In the genomic region with DNA sequence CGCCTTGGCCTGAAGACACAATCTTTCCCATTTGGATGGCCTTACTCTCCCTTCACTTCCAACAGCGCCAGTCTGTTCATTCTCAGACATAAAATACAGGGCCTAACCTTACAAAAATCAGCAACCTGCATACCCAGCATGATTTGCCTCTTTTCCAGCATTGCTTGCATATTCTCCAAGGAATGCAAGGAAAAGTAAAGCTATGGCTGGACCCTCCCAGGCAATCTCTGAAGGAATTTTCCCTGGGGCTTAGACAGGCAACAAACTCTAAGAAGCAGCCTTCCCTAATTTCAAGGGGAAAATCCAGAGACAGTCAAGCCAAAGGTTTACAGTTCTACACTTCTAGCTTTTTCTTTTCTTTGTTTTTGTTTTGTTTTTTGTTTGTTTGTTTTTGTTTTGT, we compare ENCODE assay signal across 17 cellular contexts. TPM values are rescaled to one million over a fixed set of nuclear protein-coding genes. Genes with fewer than 3 reads are reported as not detected.
A peak's percentile ranks its signal among the peaks of the same experiment; 100 is the strongest.
DNase-seq lines count a peak whose midpoint lies in the region; ATAC-seq, FAIRE-seq and TF ChIP-seq lines count a peak whose summit lies in the region.
"Had no signal": no experiment of that assay in that cellular context is flagged by ENCODE, and none has a peak within 500 bp of the region (broad histone marks: within the 10 kb centered on the region; RNA-seq: fewer than 3 reads in every experiment).

No MANE protein-coding gene starts in this region.

- peak overlapping the region; percentile 19; the same call in 1 of the 2 replicates for H3K4me2 ChIP-seq in GM12878 (ENCODE audit: control insufficient read depth, insufficient read depth)
- H3K4me2 ChIP-seq: GM23338, PC-9 had no signal

- RAD21 ChIA-PET in GM12878 (lab: Charles Lee; ENCODE audit: unreplicated experiment): no interaction called here

- H3K4me3 ChIP-seq in GM12878: no peak overlapping the region
- H3K4me3 ChIP-seq: BLaER1 treated with 17β-estradiol and CSF1 and Interleukin-3, amounts not matched to agents 10 nM and 100 nM; GM23338; PC-9 had no signal

- H3K9me3 ChIP-seq in T-helper 17 cell (ENCODE audit: control insufficient read depth, low read length, poor library complexity, severe bottlenecking) (no peaks in the 10 kb centered on the region), GM12878 (replicated peaks; ENCODE audit: control insufficient read depth, insufficient read depth, low read length) (no peaks in the 10 kb centered on the region)
- H3K9me3 ChIP-seq: BLaER1 treated with 17β-estradiol and CSF1 and Interleukin-3, amounts not matched to agents 10 nM and 100 nM had no signal

- WGBS in GM12878 (ENCODE audit: insufficient coverage, insufficient replicate concordance, low lambda C conversion rate, missing lambda C conversion rate): 97% methylated on average over 2 of the region's 2 CpGs

- TF ChIP-seq POLR2A in GM12878 (IDR thresholded peaks at IDR 0.05; ENCODE audit: low read depth, low read length): no peak

- intact Hi-C loops in GM12878 (cut with micrococcal nuclease; ENCODE audit: unreplicated experiment): no loop called here

- H3K36me3 ChIP-seq in GM12878 (ENCODE audit: control insufficient read depth in 2 of 2, insufficient read depth in 2 of 2, low read length in 1 of 2): peaks cover 5 to 23% of the 10 kb centered on the region in 2 experiments

- in situ Hi-C loops in GM12878 (cut with MboI): no loop called here

- H3K4me1 Mint-ChIP-seq in activated T-cell treated with anti-CD3 and anti-CD28 coated beads, Interleukin-2, amount 50 U/mL, for 72 hours (ENCODE audit: low read depth): peaks cover 53% of the 10 kb centered on the region
- H3K4me1 Mint-ChIP-seq in T-helper 17 cell (peaks cover 29% of the 10 kb centered on the region), osteocyte (ENCODE audit: unreplicated experiment) (peaks cover 33% of the 10 kb centered on the region)

- DNase-seq in activated T-cell treated with anti-CD3 and anti-CD28 coated beads, Interleukin-2, amount 50 U/mL, for 72 hours: no peak
- DNase-seq in activated T-cell treated with anti-CD3 and anti-CD28 coated beads, Interleukin-2, amount 50 U/mL, for 48 hours: no peak
- DNase-seq in T-helper 17 cell: no peak
- DNase-seq in GM12878 (ENCODE audit: low read depth, low spot score): no peak
- DNase-seq in osteocyte (ENCODE audit: extremely low spot score, unreplicated experiment): no peak
- DNase-seq in midbrain (lab: John Stamatoyannopoulos, UW): no peak
- DNase-seq in SIG-M5 (lab: John Stamatoyannopoulos, UW): no peak
- DNase-seq: KBM-7, NCI-H1092, NCI-H1694 treated with DMSO at 0.1 percent for 48 hours, NCI-H446, NCI-H748 treated with DMSO at 0.1 percent for 48 hours, PC-9 had no signal

- TF ChIP-seq CTCF in GM12878 (IDR thresholded peaks at IDR 0.05 in 2 of 3, conservative IDR thresholded peaks at IDR 0.05 in 1 of 3; ENCODE audit: control insufficient read depth in 2 of 3, extremely low read depth in 1 of 3, insufficient read depth in 1 of 3, low read depth in 3 of 3, low read length in 3 of 3) (no peak), osteocyte (IDR thresholded peaks at IDR 0.05) (no peak)

- H3K9ac ChIP-seq in GM12878 (ENCODE audit: control insufficient read depth, insufficient read depth, low read length): no peak overlapping the region
- H3K9ac ChIP-seq: BLaER1 treated with 17β-estradiol and CSF1 and Interleukin-3, amounts not matched to agents 10 nM and 100 nM had no signal

- TF ChIP-seq RAD21 in GM12878 (IDR thresholded peaks at IDR 0.05; ENCODE audit: insufficient read depth, low read depth, low read length): no peak

- H3K27ac ChIP-seq in GM12878 (ENCODE audit: control insufficient read depth, insufficient read depth): no peak overlapping the region
- H3K27ac ChIP-seq: BLaER1 treated with 17β-estradiol and CSF1 and Interleukin-3, amounts not matched to agents 10 nM and 100 nM; PC-9 had no signal

- SMC1A ChIA-PET in GM12878 (lab: Charles Lee; ENCODE audit: uncharacterized antibody, unreplicated experiment): interaction anchor here (7.8 kb wide), 1 partner anchor 10 kb away, joined by 37 read pairs; no protein-coding TSS in a partner anchor

- CTCF ChIA-PET in GM12878 (lab: Yijun Ruan, JAX): interaction anchor here (0.9 to 5.9 kb wide), 4 partner anchors 9 to 368 kb away, joined by 3 to 85 read pairs (median 4); no protein-coding TSS in a partner anchor

- H3K4me3 Mint-ChIP-seq in activated T-cell treated with anti-CD3 and anti-CD28 coated beads, Interleukin-2, amount 50 U/mL, for 72 hours: peak overlapping the region in 1 of 2 donors; percentile 14
- H3K4me3 Mint-ChIP-seq in T-helper 17 cell (no peak overlapping the region), osteocyte (ENCODE audit: unreplicated experiment) (no peak overlapping the region)
- H3K4me3 Mint-ChIP-seq: GM23338 had no signal

- H2AFZ ChIP-seq in GM12878 (ENCODE audit: control insufficient read depth, low read depth, low read length): no peak overlapping the region
- H2AFZ ChIP-seq: GM23338, PC-9 had no signal

- H3K27ac Mint-ChIP-seq in activated T-cell treated with anti-CD3 and anti-CD28 coated beads, Interleukin-2, amount 50 U/mL, for 72 hours: peak overlapping the region; percentile 17
- peak overlapping the region; percentile 24 for H3K27ac Mint-ChIP-seq in T-helper 17 cell
- peak overlapping the region; percentile 50 for H3K27ac Mint-ChIP-seq in osteocyte (ENCODE audit: unreplicated experiment)
- H3K27ac Mint-ChIP-seq: GM23338 had no signal

- no peak for TF ChIP-seq EP300 in GM12878 (IDR thresholded peaks at IDR 0.05; ENCODE audit: borderline replicate concordance in 1 of 2, control insufficient read depth in 1 of 2, low read depth in 2 of 2, low read length in 2 of 2)

- no peaks in the 10 kb centered on the region for H3K9me3 Mint-ChIP-seq in activated T-cell treated with anti-CD3 and anti-CD28 coated beads, Interleukin-2, amount 50 U/mL, for 72 hours
- no peaks in the 10 kb centered on the region for H3K9me3 Mint-ChIP-seq in osteocyte (ENCODE audit: unreplicated experiment)
- H3K9me3 Mint-ChIP-seq: GM23338 had no signal

- no peak for FAIRE-seq in GM12878 (lab: Jason Lieb, UNC)
- FAIRE-seq: GM12891 had no signal

- no peaks in the 10 kb centered on the region for H3K27me3 ChIP-seq in GM12878 (replicated peaks in 1 of 2; ENCODE audit: control insufficient read depth in 2 of 2, insufficient read depth in 2 of 2, low read length in 1 of 2)
- H3K27me3 ChIP-seq: BLaER1 treated with 17β-estradiol and CSF1 and Interleukin-3, amounts not matched to agents 10 nM and 100 nM had no signal

- H3K4me1 ChIP-seq in GM12878 (ENCODE audit: control insufficient read depth, insufficient read depth, low read length): peaks cover 10% of the 10 kb centered on the region

- peaks cover 7 to 19% of the 10 kb centered on the region in 2 donors for H3K36me3 Mint-ChIP-seq in activated T-cell treated with anti-CD3 and anti-CD28 coated beads, Interleukin-2, amount 50 U/mL, for 72 hours (ENCODE audit: insufficient read depth in 2 of 2)
- H3K36me3 Mint-ChIP-seq in T-helper 17 cell (ENCODE audit: low read depth) (peaks cover 8% of the 10 kb centered on the region), osteocyte (ENCODE audit: unreplicated experiment) (peaks cover 32% of the 10 kb centered on the region)

- peaks cover 34% of the 10 kb centered on the region for H3K79me2 ChIP-seq in GM12878 (ENCODE audit: control insufficient read depth, insufficient read depth, low read length)

- ATAC-seq in activated T-cell treated with anti-CD3 and anti-CD28 coated beads, Interleukin-2, amount 50 U/mL, for 72 hours (replicated peaks in 1 of 2): no peak
- ATAC-seq in T-helper 17 cell: no peak
- no peak for ATAC-seq in GM12878
- ATAC-seq in HG03432 (IDR thresholded peaks at IDR 0.05; ENCODE audit: unreplicated experiment): no peak
- ATAC-seq: GM23338 had no signal

- no peaks in the 10 kb centered on the region for H3K27me3 Mint-ChIP-seq in activated T-cell treated with anti-CD3 and anti-CD28 coated beads, Interleukin-2, amount 50 U/mL, for 72 hours (ENCODE audit: low read depth)
- H3K27me3 Mint-ChIP-seq in T-helper 17 cell (no peaks in the 10 kb centered on the region), osteocyte (ENCODE audit: unreplicated experiment) (no peaks in the 10 kb centered on the region)

- POLR2A ChIA-PET in GM12878 (lab: Charles Lee): no interaction called here

- H4K20me1 ChIP-seq in GM12878 (ENCODE audit: control insufficient read depth, insufficient read depth): no peaks in the 10 kb centered on the region

- no TSS peak for BruUV-seq in GM12878 (replicated peaks; lab: Mats Ljungman, UMichigan)

TF ChIP-seq in GM12878, 131 proteins besides CTCF, POLR2A, EP300 and RAD21 (continues in another document):
- TF ChIP-seq ASH2L (IDR thresholded peaks at IDR 0.05; ENCODE audit: borderline replicate concordance, low read depth) (no peak), HDAC2 (IDR thresholded peaks at IDR 0.05) (no peak)

RNA-seq across cellular contexts. Expression of gene DCTD, which starts 3.6 kb away (rescaled TPM):
- total RNA-seq in activated T-cell treated with anti-CD3 and anti-CD28 coated beads, Interleukin-2, amount 50 U/mL, for 72 hours: 100 to 1,000 TPM; 112 to 126 TPM
- 10 to 100 TPM; 50.4 to 55.5 TPM for total RNA-seq in T-helper 17 cell
- 82.1 and 82.8 TPM in 2 replicates for total RNA-seq in GM12878 (2013; cell fraction: nucleolus; rRNA removed)
- 73.5 and 74.6 TPM in 2 replicates for total RNA-seq in GM12878 (2014; rRNA removed)
- 83.1 and 84.6 TPM in 2 replicates for total RNA-seq in GM12878 (2014; rRNA removed; fragmentation: Illumina TruSeq; extraction: Trizol)
- total RNA-seq in GM12878 (2021): 112 and 116 TPM in 2 replicates
- 68.3 TPM for polyA plus RNA-seq in GM12878 (2011; ENCODE audit: low read depth)
- polyA plus RNA-seq in GM12878 (2011; rRNA removed): 137 and 143 TPM in 2 replicates
- 121 and 127 TPM in 2 replicates for polyA plus RNA-seq in GM12878 (2011; cell fraction: cytosol; rRNA removed)
- polyA plus RNA-seq in GM12878 (2011; cell fraction: nucleus; rRNA removed): 157 and 179 TPM in 2 replicates
- polyA plus RNA-seq in GM12878 (2012): 78.2 and 83.3 TPM in 2 replicates
- polyA plus RNA-seq in GM12878 (2014; fragmentation: Illumina TruSeq; extraction: Trizol): 118 and 128 TPM in 2 replicates
- polyA plus RNA-seq in GM12878 (2014; fragmentation: Nextera tagmentation; extraction: Ambion mirVana): 10 to 100 TPM; 37.8 to 58.4 TPM
- polyA plus RNA-seq in GM12878 (2014; rRNA removed): 96.4 and 104 TPM in 2 replicates
- polyA plus RNA-seq in GM12878 (2016; fragmentation: Nextera tagmentation; extraction: Ambion mirVana): 10 to 100 TPM; 79.9 to 99.6 TPM
- polyA minus RNA-seq in GM12878 (2011; rRNA and poly(A)+ RNA removed): 111 and 176 TPM in 2 replicates
- polyA minus RNA-seq in GM12878 (2011; cell fraction: cytosol; rRNA and poly(A)+ RNA removed): 37.4 and 40.8 TPM in 2 replicates
- polyA minus RNA-seq in GM12878 (2011; cell fraction: nucleus; rRNA and poly(A)+ RNA removed): 65.0 and 110 TPM in 2 replicates
- total RNA-seq in osteocyte: 122 and 126 TPM in 2 replicates
